ENCODE assay signal across 17 cellular contexts in genomic region chr16:72425571-72426341, GRCh38.
DNase-seq lines count a peak whose midpoint lies in the region; ATAC-seq and TF ChIP-seq lines count a peak whose summit lies in the region.
"Had no signal": no experiment of that assay in that cellular context is flagged by ENCODE, and none has a peak within 500 bp of the region (broad histone marks: within the 10 kb centered on the region; RNA-seq: fewer than 3 reads in every experiment).

No MANE protein-coding gene starts in this region.

- H3K36me3 ChIP-seq in tibial nerve, result no peaks in the 10 kb centered on the region
- H3K36me3 ChIP-seq: left lung, Peyer's patch, SJSA1 had no signal

- DNase-seq in C1 segment of cervical spinal cord (lab: John Stamatoyannopoulos, UW), result peak in 12 of 14 donors; percentile 32 to 86 (median 68)
- peak; percentile 28 for DNase-seq in NCI-H2029 (lab: John Stamatoyannopoulos, UW)
- DNase-seq in astrocyte of the spinal cord (ENCODE audit: low read depth, low spot score), result peak; percentile 57
- peak; percentile 78 for DNase-seq in midbrain (lab: John Stamatoyannopoulos, UW)
- DNase-seq in activated CD8-positive, alpha-beta memory T cell treated with anti-CD3 and anti-CD28 coated beads for 24 hours, result no peak
- no peak for DNase-seq in SW 1271 (lab: John Stamatoyannopoulos, UW)
- DNase-seq in tibial nerve (ENCODE audit: low spot score in 2 of 2), result no peak
- DNase-seq: ACHN; activated CD4-positive, alpha-beta T cell treated with anti-CD3 and anti-CD28 coated beads for 48 hours; left lung; NCI-H1436 treated with DMSO at 0.1 percent for 48 hours; NCI-H446; Peyer's patch had no signal

- ATAC-seq in GM19324 (IDR thresholded peaks at IDR 0.05; ENCODE audit: low FRiP score, unreplicated experiment), result no peak
- ATAC-seq: left lung had no signal

- peak overlapping the region; percentile 26 for H3K4me3 ChIP-seq in astrocyte of the spinal cord (ENCODE audit: low read depth, low read length)
- H3K4me3 ChIP-seq in tibial nerve, result no peak overlapping the region
- H3K4me3 ChIP-seq: BLaER1 treated with 17β-estradiol and CSF1 and Interleukin-3, amounts not matched to agents 10 nM and 100 nM; left lung; Peyer's patch; SJSA1 had no signal

- peaks cover 0 to 16% (median 7%) of the 10 kb centered on the region in 4 donors for H3K9me3 ChIP-seq in tibial nerve
- H3K9me3 ChIP-seq: Peyer's patch had no signal

- no peaks in the 10 kb centered on the region for H3K27me3 ChIP-seq in tibial nerve
- H3K27me3 ChIP-seq: BLaER1 treated with 17β-estradiol and CSF1 and Interleukin-3, amounts not matched to agents 10 nM and 100 nM; left lung; Peyer's patch; SJSA1 had no signal

- no peaks in the 10 kb centered on the region for H3K4me1 ChIP-seq in tibial nerve
- H3K4me1 ChIP-seq: BLaER1 treated with 17β-estradiol and CSF1 and Interleukin-3, amounts not matched to agents 10 nM and 100 nM; left lung; Peyer's patch; SJSA1 had no signal

- TF ChIP-seq POLR2A in tibial nerve (IDR thresholded peaks at IDR 0.05), result no peak

- no peak overlapping the region for H3K27ac ChIP-seq in tibial nerve
- H3K27ac ChIP-seq: BLaER1 treated with 17β-estradiol and CSF1 and Interleukin-3, amounts not matched to agents 10 nM and 100 nM; HL-60; left lung; Peyer's patch; SJSA1 had no signal

- in situ Hi-C loops in astrocyte of the spinal cord (cut with HindIII; ENCODE audit: low sequenced_read_pairs), result no loop called here

- TF ChIP-seq EP300 in tibial nerve (IDR thresholded peaks at IDR 0.05), result no peak

- no peak for TF ChIP-seq CTCF in astrocyte of the spinal cord (IDR thresholded peaks at IDR 0.05; ENCODE audit: low read depth, low read length)
- TF ChIP-seq CTCF in tibial nerve (IDR thresholded peaks at IDR 0.05), result no peak

- 87 to 90% methylated on average over 33 to 34 of the region's 34 CpGs for WGBS in tibial nerve, 2 donors

Comparison
In these comparisons a context has a peak if more than half of its experiments do, and no peak if none do; other contexts are left out.
1. DNase-seq: peak in C1 segment of cervical spinal cord (12 of 14), NCI-H2029 (single experiment), astrocyte of the spinal cord (single experiment) and midbrain (single experiment); none in activated CD8-positive, alpha-beta memory T cell treated with anti-CD3 and anti-CD28 coated beads for 24 hours (single experiment), SW 1271 (0 of 2) and tibial nerve (0 of 2).